21 cellular contexts compared by ENCODE assay signal in the genomic region with DNA sequence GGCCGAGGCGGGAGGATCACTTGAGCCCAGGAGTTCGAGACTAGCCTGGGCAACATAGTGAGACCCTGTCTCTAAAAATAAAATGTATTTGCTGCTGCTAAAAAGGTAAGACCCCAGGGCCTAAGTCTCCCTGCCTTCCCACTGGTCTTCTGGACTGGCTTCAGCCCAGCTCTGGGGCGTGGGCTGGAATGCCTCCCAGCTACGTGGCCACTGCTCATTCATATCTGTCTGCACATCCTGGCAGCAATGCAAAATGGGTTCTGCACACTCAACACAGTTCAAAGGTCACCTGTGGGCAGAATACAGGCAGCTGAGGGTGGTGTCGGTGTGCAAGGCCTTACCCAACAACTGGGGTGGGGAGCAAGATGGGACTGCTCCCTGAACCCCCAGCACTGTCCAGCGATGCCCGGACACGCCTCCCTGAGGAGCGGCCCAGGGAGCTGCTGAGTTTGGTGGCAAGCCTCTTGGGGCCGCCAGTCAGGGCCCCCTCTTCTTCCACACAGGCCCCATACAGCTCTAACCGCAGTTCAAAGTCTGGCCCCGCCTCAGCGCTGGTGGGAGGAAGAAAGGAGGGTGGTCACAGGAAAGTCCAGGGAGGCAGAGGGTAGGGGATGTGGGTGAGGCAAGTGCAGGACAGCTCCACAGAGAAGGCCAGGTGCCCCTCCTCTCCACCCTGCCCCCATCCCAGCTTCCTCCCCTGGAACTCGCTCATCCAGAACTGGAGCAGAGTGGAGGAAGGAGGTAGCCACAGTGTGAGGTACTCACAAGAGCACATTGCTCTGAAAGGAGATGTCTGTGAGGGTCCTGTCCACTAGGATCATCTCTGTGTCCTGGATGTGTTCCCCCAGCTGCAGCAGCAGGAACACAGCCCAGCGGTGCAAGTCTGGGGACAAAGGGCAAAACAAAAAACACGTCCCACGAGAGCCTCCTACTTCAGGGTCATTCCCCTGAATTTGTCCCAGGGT. TPM values are rescaled to one million over a fixed set of nuclear protein-coding genes. Genes with fewer than 3 reads are reported as not detected.
A peak's percentile ranks its signal among the peaks of the same experiment; 100 is the strongest.
DNase-seq lines count a peak whose midpoint lies in the region; ATAC-seq and TF ChIP-seq lines count a peak whose summit lies in the region.
"Had no signal": no experiment of that assay in that cellular context is flagged by ENCODE, and none has a peak within 500 bp of the region (broad histone marks: within the 10 kb centered on the region; RNA-seq: fewer than 3 reads in every experiment).

No MANE protein-coding gene starts in this region.

- H3K9ac ChIP-seq in Karpas-422 (ENCODE audit: low read length) = no peak overlapping the region
- H3K9ac ChIP-seq: SK-N-SH had no signal

- no peaks in the 10 kb centered on the region for H3K9me3 ChIP-seq in Karpas-422 (ENCODE audit: low read length)
- no peaks in the 10 kb centered on the region for H3K9me3 ChIP-seq in body of pancreas
- H3K9me3 ChIP-seq: left ventricle myocardium inferior, SK-N-SH had no signal

- peaks cover 65% of the 10 kb centered on the region for H3K36me3 Mint-ChIP-seq in nephron (ENCODE audit: low read depth)
- H3K36me3 Mint-ChIP-seq in stimulated activated naive B cell treated with anti-CD40 and anti-IgM and Interleukin-4, amounts not matched to agents 10 μg/mL and 1 μg/mL and 100 μg/mL, for 72 hours = peaks cover 30 to 41% of the 10 kb centered on the region in 2 donors
- H3K36me3 Mint-ChIP-seq: natural killer cell treated with Interleukin-12 subunit alpha and Interleukin-12 subunit beta and Interleukin-15 and Interleukin-18, amount 100 ng/mL, for 72 hours had no signal

- WGBS in body of pancreas, 2 donors = 83 to 87% methylated on average over 16 of the region's 18 CpGs

- no peak overlapping the region for H2AFZ ChIP-seq in Karpas-422 (ENCODE audit: low read length)

- no peaks in the 10 kb centered on the region for H4K20me1 ChIP-seq in Karpas-422 (ENCODE audit: insufficient read depth, low read depth, low read length)

- H3K4me1 Mint-ChIP-seq in nephron = no peaks in the 10 kb centered on the region
- peaks cover 0 to 7% of the 10 kb centered on the region in 2 donors for H3K4me1 Mint-ChIP-seq in stimulated activated naive B cell treated with anti-CD40 and anti-IgM and Interleukin-4, amounts not matched to agents 10 μg/mL and 1 μg/mL and 100 μg/mL, for 72 hours
- H3K4me1 Mint-ChIP-seq: activated naive CD8-positive, alpha-beta T cell treated with anti-CD3 and anti-CD28 coated beads for 36 hours; CD14-positive monocyte had no signal

- no peak overlapping the region for H3K4me2 ChIP-seq in Karpas-422 (ENCODE audit: low read depth, low read length, poor library complexity, severe bottlenecking)
- H3K4me2 ChIP-seq: SK-N-SH had no signal

- H3K4me3 ChIP-seq in fibroblast of mammary gland (ENCODE audit: control insufficient read depth, low read depth, low read length) (no peak overlapping the region), Karpas-422 (ENCODE audit: low read length) (no peak overlapping the region), body of pancreas (no peak overlapping the region)
- H3K4me3 ChIP-seq: dorsolateral prefrontal cortex, left ventricle myocardium inferior had no signal

- H3K4me1 ChIP-seq in Karpas-422 (ENCODE audit: low read length) (no peaks in the 10 kb centered on the region), body of pancreas (no peaks in the 10 kb centered on the region)
- H3K4me1 ChIP-seq: left ventricle myocardium inferior had no signal

- TF ChIP-seq POLR2A in body of pancreas (IDR thresholded peaks at IDR 0.05) = no peak

- peak; percentile 71 for DNase-seq in SW480 (ENCODE audit: low spot score)
- DNase-seq in fibroblast of mammary gland (ENCODE audit: low read depth) = peak; percentile 30
- no peak for DNase-seq in stimulated activated naive B cell treated with anti-CD40 and anti-IgM and Interleukin-4, amounts not matched to agents 10 μg/mL and 1 μg/mL and 100 μg/mL, for 72 hours
- no peak for DNase-seq in stimulated activated CD4-positive, alpha-beta T cell treated with anti-CD3 and anti-CD28 coated beads, Interleukin-2, amount 100 ng/mL, for 24 hours
- no peak for DNase-seq in Karpas-422
- no peak for DNase-seq in body of pancreas
- DNase-seq: activated CD4-positive, alpha-beta T cell treated with anti-CD3 and anti-CD28 coated beads, Interleukin-2, amount 50 U/mL, for 4 hours; activated CD8-positive, alpha-beta memory T cell treated with anti-CD3 and anti-CD28 coated beads, Interleukin-2, amount 50 U/mL, for 48 hours; activated naive CD8-positive, alpha-beta T cell treated with anti-CD3 and anti-CD28 coated beads for 36 hours; Calu3; DND-41; left ventricle myocardium inferior; NCI-H1048; NCI-H187; SK-N-SH; T-helper 2 cell had no signal

- peak overlapping the region; percentile 56 to 92 (median 79) for H3K27ac Mint-ChIP-seq in nephron
- peak overlapping the region; percentile 65 for H3K27ac Mint-ChIP-seq in stimulated activated naive B cell treated with anti-CD40 and anti-IgM and Interleukin-4, amounts not matched to agents 10 μg/mL and 1 μg/mL and 100 μg/mL, for 72 hours
- H3K27ac Mint-ChIP-seq: activated naive CD8-positive, alpha-beta T cell treated with anti-CD3 and anti-CD28 coated beads for 36 hours; natural killer cell treated with Interleukin-12 subunit alpha and Interleukin-12 subunit beta and Interleukin-15 and Interleukin-18, amount 100 ng/mL, for 72 hours; progenitor cell of endocrine pancreas had no signal

- H3K4me3 Mint-ChIP-seq in nephron = no peak overlapping the region
- H3K4me3 Mint-ChIP-seq in stimulated activated naive B cell treated with anti-CD40 and anti-IgM and Interleukin-4, amounts not matched to agents 10 μg/mL and 1 μg/mL and 100 μg/mL, for 72 hours = no peak overlapping the region
- H3K4me3 Mint-ChIP-seq: activated naive CD8-positive, alpha-beta T cell treated with anti-CD3 and anti-CD28 coated beads for 36 hours; CD14-positive monocyte; natural killer cell treated with Interleukin-12 subunit alpha and Interleukin-12 subunit beta and Interleukin-15 and Interleukin-18, amount 100 ng/mL, for 72 hours had no signal

- intact Hi-C loops in body of pancreas (cut with DNase I) = no loop called here

- no peaks in the 10 kb centered on the region for H3K27me3 Mint-ChIP-seq in nephron (ENCODE audit: low read depth)
- no peaks in the 10 kb centered on the region for H3K27me3 Mint-ChIP-seq in stimulated activated naive B cell treated with anti-CD40 and anti-IgM and Interleukin-4, amounts not matched to agents 10 μg/mL and 1 μg/mL and 100 μg/mL, for 72 hours
- H3K27me3 Mint-ChIP-seq: activated naive CD8-positive, alpha-beta T cell treated with anti-CD3 and anti-CD28 coated beads for 36 hours; natural killer cell treated with Interleukin-12 subunit alpha and Interleukin-12 subunit beta and Interleukin-15 and Interleukin-18, amount 100 ng/mL, for 72 hours; progenitor cell of endocrine pancreas had no signal

- H3K27me3 ChIP-seq in Karpas-422 (ENCODE audit: low read length) (no peaks in the 10 kb centered on the region), body of pancreas (no peaks in the 10 kb centered on the region)
- H3K27me3 ChIP-seq: dorsolateral prefrontal cortex had no signal

- H3K9me3 Mint-ChIP-seq in nephron = no peaks in the 10 kb centered on the region
- no peaks in the 10 kb centered on the region for H3K9me3 Mint-ChIP-seq in stimulated activated naive B cell treated with anti-CD40 and anti-IgM and Interleukin-4, amounts not matched to agents 10 μg/mL and 1 μg/mL and 100 μg/mL, for 72 hours
- H3K9me3 Mint-ChIP-seq: activated naive CD8-positive, alpha-beta T cell treated with anti-CD3 and anti-CD28 coated beads for 36 hours; CD14-positive monocyte; natural killer cell treated with Interleukin-12 subunit alpha and Interleukin-12 subunit beta and Interleukin-15 and Interleukin-18, amount 100 ng/mL, for 72 hours had no signal

- H3K9me2 ChIP-seq in Karpas-422 (replicated peaks; ENCODE audit: insufficient read depth, low read length) = no peaks in the 10 kb centered on the region
- H3K9me2 ChIP-seq: SK-N-SH had no signal

- TF ChIP-seq CTCF in fibroblast of mammary gland (conservative IDR thresholded peaks at IDR 0.05; ENCODE audit: control insufficient read depth, insufficient read depth, low read depth, low read length) (no peak), nephron (IDR thresholded peaks at IDR 0.05; ENCODE audit: unreplicated experiment in 3 of 3) (no peak), body of pancreas (IDR thresholded peaks at IDR 0.05) (no peak)

- H3K79me2 ChIP-seq in Karpas-422 (ENCODE audit: low read length) = no peaks in the 10 kb centered on the region

- ATAC-seq in stimulated activated naive B cell treated with anti-CD40 and anti-IgM and Interleukin-4, amounts not matched to agents 10 μg/mL and 1 μg/mL and 100 μg/mL, for 72 hours (replicated peaks) = no peak
- no peak for ATAC-seq in body of pancreas
- ATAC-seq: natural killer cell treated with Interleukin-12 subunit alpha and Interleukin-12 subunit beta and Interleukin-15 and Interleukin-18, amount 100 ng/mL, for 72 hours had no signal

- no peak overlapping the region for H3K27ac ChIP-seq in Karpas-422 (ENCODE audit: low read length)
- no peak overlapping the region for H3K27ac ChIP-seq in body of pancreas
- H3K27ac ChIP-seq: left ventricle myocardium inferior had no signal

- peaks cover 11% of the 10 kb centered on the region for H3K36me3 ChIP-seq in Karpas-422 (ENCODE audit: insufficient read depth, low read length)
- peaks cover 18 to 37% of the 10 kb centered on the region in 2 donors for H3K36me3 ChIP-seq in body of pancreas (replicated peaks in 1 of 2; ENCODE audit: insufficient read depth in 1 of 2, low read depth in 2 of 2)

RNA-seq across cellular contexts. Expression of a gene that starts 8.2 kb away (rescaled TPM):
- total RNA-seq in Karpas-422 (2014; rRNA removed; shearing (Covaris generic); ENCODE audit: low replicate concordance) = 130 and 239 TPM in 2 replicates
- total RNA-seq in body of pancreas = 10 to 100 TPM in 1 of 2 donors, under 1 TPM in 1; 0.99 to 14.3 TPM

RNA-seq across cellular contexts. Expression of a gene that starts 8.3 kb away (rescaled TPM):
- total RNA-seq in Karpas-422 (2014; rRNA removed; shearing (Covaris generic); ENCODE audit: low replicate concordance) = 3.8 and 7.6 TPM in 2 replicates
- 1 to 10 TPM in 1 of 2 donors, under 1 TPM in 1; 0.33 to 1.6 TPM for total RNA-seq in body of pancreas

RNA-seq across cellular contexts. Expression of a gene that starts 12.0 kb away (rescaled TPM):
- total RNA-seq in Karpas-422 (2014; rRNA removed; shearing (Covaris generic); ENCODE audit: low replicate concordance) = 28.1 and 31.5 TPM in 2 replicates
- total RNA-seq in body of pancreas = 10 to 100 TPM; 36.1 to 80.8 TPM

RNA-seq across cellular contexts. Expression of a gene that starts 25.1 kb away (rescaled TPM):
- 29.3 and 86.9 TPM in 2 replicates for total RNA-seq in Karpas-422 (2014; rRNA removed; shearing (Covaris generic); ENCODE audit: low replicate concordance)
- total RNA-seq in body of pancreas = 10 to 100 TPM in 1 of 2 donors, 1 to 10 TPM in 1; 6.3 to 32.4 TPM

RNA-seq across cellular contexts. Expression of a gene that starts 28.5 kb away (rescaled TPM):
- total RNA-seq in Karpas-422 (2014; rRNA removed; shearing (Covaris generic); ENCODE audit: low replicate concordance) = 124 and 149 TPM in 2 replicates
- total RNA-seq in body of pancreas = 10 to 100 TPM; 35.3 to 56.3 TPM

Comparison
In these comparisons a context has a peak if more than half of its experiments do, and no peak if none do; other contexts are left out.
1. DNase-seq: peak in SW480 (single experiment) and fibroblast of mammary gland (single experiment); none in stimulated activated naive B cell treated with anti-CD40 and anti-IgM and Interleukin-4, amounts not matched to agents 10 μg/mL and 1 μg/mL and 100 μg/mL, for 72 hours (single experiment), stimulated activated CD4-positive, alpha-beta T cell treated with anti-CD3 and anti-CD28 coated beads, Interleukin-2, amount 100 ng/mL, for 24 hours (0 of 2), Karpas-422 (single experiment) and body of pancreas (0 of 4).